9 cellular contexts compared by ENCODE assay signal in genomic region chr1:197327776-197328364, GRCh38. TPM values are rescaled to one million over a fixed set of nuclear protein-coding genes. Genes with fewer than 3 reads are reported as not detected.
DNase-seq lines count a peak whose midpoint lies in the region; ATAC-seq and TF ChIP-seq lines count a peak whose summit lies in the region.
"Had no signal": no experiment of that assay in that cellular context is flagged by ENCODE, and none has a peak within 500 bp of the region (broad histone marks: within the 10 kb centered on the region; RNA-seq: fewer than 3 reads in every experiment).

No MANE protein-coding gene starts in this region.

- TF ChIP-seq POLR2A in sigmoid colon (IDR thresholded peaks at IDR 0.05) = no peak

- H3K9me2 ChIP-seq in MM.1S (replicated peaks; ENCODE audit: insufficient read depth, low read length) = no peaks in the 10 kb centered on the region

- H3K27ac Mint-ChIP-seq in chondrocyte (ENCODE audit: unreplicated experiment) = no peak overlapping the region
- no peak overlapping the region for H3K27ac Mint-ChIP-seq in T-helper 17 cell
- H3K27ac Mint-ChIP-seq: CD8-positive, alpha-beta memory T cell had no signal

- H3K27ac ChIP-seq in MM.1S (ENCODE audit: low read length) (no peak overlapping the region), sigmoid colon (no peak overlapping the region)

- H3F3A ChIP-seq in MM.1S (ENCODE audit: insufficient read depth, low read length) = no peaks in the 10 kb centered on the region

- no peaks in the 10 kb centered on the region for H4K20me1 ChIP-seq in MM.1S (ENCODE audit: insufficient read depth, low read length)

- H3K79me2 ChIP-seq in MM.1S (ENCODE audit: low read length) = no peaks in the 10 kb centered on the region

- H3K27me3 Mint-ChIP-seq in chondrocyte (ENCODE audit: low read depth) (peaks cover 3% of the 10 kb centered on the region), T-helper 17 cell (peaks cover 16% of the 10 kb centered on the region)

- no peak overlapping the region for H3K4me3 ChIP-seq in MM.1S (ENCODE audit: low read length)
- H3K4me3 ChIP-seq in retinal pigment epithelial cell (ENCODE audit: low read length) = no peak overlapping the region
- H3K4me3 ChIP-seq in sigmoid colon = no peak overlapping the region

- ATAC-seq in T-helper 17 cell = no peak

- H3K4me1 Mint-ChIP-seq in chondrocyte (ENCODE audit: low read depth) = no peaks in the 10 kb centered on the region
- peaks cover 4% of the 10 kb centered on the region for H3K4me1 Mint-ChIP-seq in T-helper 17 cell
- H3K4me1 Mint-ChIP-seq: CD8-positive, alpha-beta memory T cell had no signal

- intact Hi-C loops in sigmoid colon (cut with DNase I) = no loop called here

- H3K4me1 ChIP-seq in MM.1S (ENCODE audit: low read length) = no peaks in the 10 kb centered on the region
- H3K4me1 ChIP-seq in sigmoid colon = no peaks in the 10 kb centered on the region

- 0 out of 2 replicates have a peak overlapping the region, but pooled peaks have one; percentile 8 for H3K4me2 ChIP-seq in MM.1S (ENCODE audit: low read depth, low read length)

- H3K9me3 ChIP-seq in MM.1S (replicated peaks; ENCODE audit: insufficient read depth, low read length) = no peaks in the 10 kb centered on the region
- H3K9me3 ChIP-seq in sigmoid colon = no peaks in the 10 kb centered on the region
- no peaks in the 10 kb centered on the region for H3K9me3 ChIP-seq in T-helper 17 cell (ENCODE audit: control insufficient read depth, low read length, poor library complexity, severe bottlenecking)

- H3K36me3 ChIP-seq in MM.1S (replicated peaks; ENCODE audit: insufficient read depth, low read length) (no peaks in the 10 kb centered on the region), sigmoid colon (no peaks in the 10 kb centered on the region)

- DNase-seq in NCI-H1417 (lab: John Stamatoyannopoulos, UW) = peak in 2 of 3 experiments; percentile 7 to 35
- DNase-seq in NCI-H1417 treated with DMSO at 0.1 percent for 48 hours (lab: John Stamatoyannopoulos, UW) = no peak
- DNase-seq in MM.1S = peak; percentile 34
- no peak for DNase-seq in chondrocyte (ENCODE audit: low spot score)
- no peak for DNase-seq in retinal pigment epithelial cell (ENCODE audit: low read depth)
- no peak for DNase-seq in activated CD4-positive, CD25-positive, alpha-beta regulatory T cell treated with anti-CD3 and anti-CD28 coated beads, Interleukin-2, amount 50 U/mL, for 72 hours
- DNase-seq in sigmoid colon = no peak
- DNase-seq in T-helper 17 cell = no peak

- 20 to 35% methylated on average over 2 of the region's 2 CpGs for WGBS in sigmoid colon, 2 donors

- H3K9me3 Mint-ChIP-seq in chondrocyte (ENCODE audit: low read depth) = no peaks in the 10 kb centered on the region
- H3K9me3 Mint-ChIP-seq: CD8-positive, alpha-beta memory T cell had no signal

- no peak overlapping the region for H3K9ac ChIP-seq in MM.1S (ENCODE audit: low read length)

- TF ChIP-seq CTCF in MM.1S (IDR thresholded peaks at IDR 0.05; ENCODE audit: low read length) (peak; percentile 80), chondrocyte (IDR thresholded peaks at IDR 0.05) (peak; percentile 91), retinal pigment epithelial cell (conservative IDR thresholded peaks at IDR 0.05; ENCODE audit: low read depth, low read length) (peak; percentile 69), sigmoid colon (IDR thresholded peaks at IDR 0.05) (peak in 1 of 4 experiments; percentile 10)

- H3K36me3 Mint-ChIP-seq in chondrocyte (ENCODE audit: low read depth) = no peaks in the 10 kb centered on the region
- H3K36me3 Mint-ChIP-seq in T-helper 17 cell (ENCODE audit: low read depth) = peaks cover 5% of the 10 kb centered on the region
- H3K36me3 Mint-ChIP-seq: CD8-positive, alpha-beta memory T cell had no signal

- no peaks in the 10 kb centered on the region for H3K27me3 ChIP-seq in MM.1S (replicated peaks; ENCODE audit: insufficient read depth, low read length)
- no peaks in the 10 kb centered on the region for H3K27me3 ChIP-seq in sigmoid colon

- H3K4me3 Mint-ChIP-seq in chondrocyte (ENCODE audit: unreplicated experiment) (no peak overlapping the region), T-helper 17 cell (no peak overlapping the region)
- H3K4me3 Mint-ChIP-seq: CD8-positive, alpha-beta memory T cell had no signal

- no peak for TF ChIP-seq EP300 in sigmoid colon (IDR thresholded peaks at IDR 0.05)

- H2AFZ ChIP-seq in MM.1S (ENCODE audit: low read length) = peak overlapping the region; percentile 51

RNA-seq across cellular contexts. Expression of gene CRB1, which starts 59.8 kb away (rescaled TPM):
- not detected in 3 replicates for total RNA-seq in chondrocyte
- total RNA-seq in sigmoid colon = under 1 TPM in 3 of 4 donors, not detected in 1; 0.36 to 0.49 (median 0.41) TPM
- polyA plus RNA-seq in sigmoid colon = under 1 TPM in 1 of 3 donors, not detected in 2; 0.19 TPM
- total RNA-seq in T-helper 17 cell = under 1 TPM in 1 of 2 donors, not detected in 1; 0.55 TPM

Comparison
In these comparisons a context has a peak if more than half of its experiments do, and no peak if none do; other contexts are left out.
1. DNase-seq: peak in NCI-H1417 (2 of 3) and MM.1S (single experiment); none in NCI-H1417 treated with DMSO at 0.1 percent for 48 hours (single experiment), chondrocyte (single experiment), retinal pigment epithelial cell (single experiment), activated CD4-positive, CD25-positive, alpha-beta regulatory T cell treated with anti-CD3 and anti-CD28 coated beads, Interleukin-2, amount 50 U/mL, for 72 hours (single experiment), sigmoid colon (single experiment) and T-helper 17 cell (0 of 3).